Comparison of ENCODE assay signal across 8 cellular contexts in the genomic region with DNA sequence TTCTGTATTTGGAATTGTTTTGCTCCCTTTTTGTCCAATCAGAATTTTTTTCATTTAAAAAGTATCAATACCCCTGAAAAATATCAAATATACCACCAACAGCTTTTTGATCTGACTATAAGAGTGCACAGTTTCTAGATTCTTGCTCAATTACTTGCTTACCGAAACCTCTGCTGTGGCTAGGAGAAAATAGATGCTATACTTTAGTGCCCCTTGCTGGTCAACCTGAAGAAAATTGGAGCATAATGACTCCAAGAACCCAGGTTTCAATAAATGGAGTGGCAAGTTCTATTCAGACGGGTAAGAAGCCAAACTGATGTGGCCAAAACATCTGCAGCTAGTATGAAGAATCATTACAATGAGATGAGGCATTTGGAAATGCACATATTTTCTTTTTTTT.
DNase-seq lines count a peak whose midpoint lies in the region; ATAC-seq and TF ChIP-seq lines count a peak whose summit lies in the region.

No MANE protein-coding gene starts in this region.

- in situ Hi-C loops in KBM-7 (cut with MboI; ENCODE audit: low pct_unique_long_range_greater_than_20kb, low sequenced_read_pairs), result no loop called here

- no peak overlapping the region for H3K4me3 Mint-ChIP-seq in CD8-positive, alpha-beta T cell

- peak; percentile 59 for DNase-seq in EL
- peak; percentile 24 for DNase-seq in KBM-7
- DNase-seq in ascending aorta (ENCODE audit: low spot score in 2 of 2), result no peak
- DNase-seq in left lung, result no peak
- no peak for DNase-seq in CD8-positive, alpha-beta T cell

- H3K36me3 Mint-ChIP-seq in CD8-positive, alpha-beta T cell, result no peaks in the 10 kb centered on the region

- CTCF ChIA-PET in CD8-positive, alpha-beta T cell (lab: Charles Lee), result interaction anchor here (1.0 to 1.7 kb wide), 2 partner anchors 12 to 74 kb away, joined by 3 to 4 read pairs; no protein-coding TSS in a partner anchor

- H3K4me3 ChIP-seq in ascending aorta (no peak overlapping the region), left lung (no peak overlapping the region)
- H3K4me3 ChIP-seq in CD8-positive, alpha-beta T cell (ENCODE audit: low read depth, low read length), result no peak overlapping the region

- H3K27me3 ChIP-seq in ascending aorta, result no peaks in the 10 kb centered on the region
- H3K27me3 ChIP-seq in left lung, result no peaks in the 10 kb centered on the region
- H3K27me3 ChIP-seq in CD8-positive, alpha-beta T cell (ENCODE audit: insufficient read depth, low read length), result no peaks in the 10 kb centered on the region

- no peak overlapping the region for H3K27ac ChIP-seq in ascending aorta
- H3K27ac ChIP-seq in left lung, result no peak overlapping the region
- H3K27ac ChIP-seq in CD8-positive, alpha-beta T cell (ENCODE audit: low read depth, low read length), result no peak overlapping the region

- POLR2A ChIA-PET in CD8-positive, alpha-beta T cell (lab: Charles Lee), result no interaction called here

- H3K27me3 Mint-ChIP-seq in CD8-positive, alpha-beta T cell (ENCODE audit: low read depth), result peaks cover 3% of the 10 kb centered on the region

- no peaks in the 10 kb centered on the region for H3K9me3 Mint-ChIP-seq in CD8-positive, alpha-beta T cell

- peak; percentile 91 for ATAC-seq in left lung
- ATAC-seq in HG03521 (IDR thresholded peaks at IDR 0.05; ENCODE audit: unreplicated experiment), result no peak
- ATAC-seq in CD8-positive, alpha-beta T cell, result no peak
- ATAC-seq in GM21529 (IDR thresholded peaks at IDR 0.05; ENCODE audit: unreplicated experiment), result no peak
- no peak for ATAC-seq in HG02970 (IDR thresholded peaks at IDR 0.05; ENCODE audit: low FRiP score, unreplicated experiment)

- H3K9me3 ChIP-seq in ascending aorta (no peaks in the 10 kb centered on the region), left lung (no peaks in the 10 kb centered on the region)
- no peaks in the 10 kb centered on the region for H3K9me3 ChIP-seq in CD8-positive, alpha-beta T cell (ENCODE audit: low read length)

- intact Hi-C loops in ascending aorta (cut with DNase I) (loop anchor here (1.0 to 5.0 kb wide), 2 partner anchors 74 to 744 kb away; a partner anchor contains a TSS), left lung (cut with DNase I) (no loop called here)
- intact Hi-C loops in CD8-positive, alpha-beta T cell (cut with DNase I, micrococcal nuclease), result loop anchor here (1.0 to 5.0 kb wide), 2 partner anchors 74 kb away; no protein-coding TSS in a partner anchor

- no peak overlapping the region for H3K27ac Mint-ChIP-seq in CD8-positive, alpha-beta T cell

- TF ChIP-seq CTCF in ascending aorta (IDR thresholded peaks at IDR 0.05) (peak in 2 of 3 experiments; percentile 44 to 67), left lung (IDR thresholded peaks at IDR 0.05) (peak in 1 of 2 donors; percentile 26)
- TF ChIP-seq CTCF in CD8-positive, alpha-beta T cell (IDR thresholded peaks at IDR 0.05), result no peak

- peaks cover 0 to 13% of the 10 kb centered on the region in 2 donors for H3K4me1 ChIP-seq in ascending aorta
- H3K4me1 ChIP-seq in left lung, result no peaks in the 10 kb centered on the region
- H3K4me1 ChIP-seq in CD8-positive, alpha-beta T cell (ENCODE audit: insufficient read depth, low read length), result no peaks in the 10 kb centered on the region

- H3K36me3 ChIP-seq in ascending aorta, result no peaks in the 10 kb centered on the region
- H3K36me3 ChIP-seq in left lung, result no peaks in the 10 kb centered on the region
- no peaks in the 10 kb centered on the region for H3K36me3 ChIP-seq in CD8-positive, alpha-beta T cell (ENCODE audit: insufficient read depth, low read length)

- H3K4me1 Mint-ChIP-seq in CD8-positive, alpha-beta T cell (ENCODE audit: low read depth), result no peaks in the 10 kb centered on the region

Comparison
In these comparisons a context has a peak if more than half of its experiments do, and no peak if none do; other contexts are left out.
1. DNase-seq: peak in EL (single experiment) and KBM-7 (single experiment); none in ascending aorta (0 of 2), left lung (0 of 2) and CD8-positive, alpha-beta T cell (0 of 7).
2. intact Hi-C loops: an anchor here in ascending aorta (1.0 to 5.0 kb wide) and CD8-positive, alpha-beta T cell (1.0 to 5.0 kb wide); none called in left lung.